In genomic region chr7:91151916-91152315, GRCh38 we compare ENCODE assay signal across 20 cellular contexts.
DNase-seq lines count a peak whose midpoint lies in the region; ATAC-seq and FAIRE-seq lines count a peak whose summit lies in the region.
"Had no signal": no experiment of that assay in that cellular context is flagged by ENCODE, and none has a peak within 500 bp of the region (broad histone marks: within the 10 kb centered on the region; RNA-seq: fewer than 3 reads in every experiment).

No MANE protein-coding gene starts in this region.

- no peak for DNase-seq in activated CD4-positive, alpha-beta T cell treated with anti-CD3 and anti-CD28 coated beads for 36 hours
- no peak for DNase-seq in activated CD4-positive, alpha-beta T cell treated with anti-CD3 and anti-CD28 coated beads for 1 hour
- DNase-seq in RPMI7951 (ENCODE audit: low read depth) (peak; percentile 33), fibroblast of peridontal ligament (ENCODE audit: extremely low read depth) (peak; percentile 66), urothelium cell line (ENCODE audit: low spot score) (no peak), globus pallidus (ENCODE audit: low spot score) (no peak), medulla oblongata (ENCODE audit: extremely low spot score) (no peak)
- DNase-seq: DMS79, Karpas-422, MG63, NCI-H1105, NCI-H146, NCI-H2029, NCI-H2171, NCI-H524 treated with DMSO at 0.1 percent for 48 hours, NCI-H82, Right ventricle myocardium superior had no signal

- H3K27ac Mint-ChIP-seq in activated CD4-positive, alpha-beta T cell treated with anti-CD3 and anti-CD28 coated beads for 36 hours, result no peak overlapping the region
- H3K27ac Mint-ChIP-seq: B cell had no signal

- peak; percentile 33 for ATAC-seq in activated CD4-positive, alpha-beta T cell treated with anti-CD3 and anti-CD28 coated beads for 36 hours

- CTCF ChIA-PET in activated CD4-positive, alpha-beta T cell treated with anti-CD3 and anti-CD28 coated beads for 36 hours (lab: Charles Lee), result interaction anchor here (0.6 to 0.7 kb wide), 2 partner anchors 27 to 604 kb away, joined by 3 read pairs; no protein-coding TSS in a partner anchor

- no peaks in the 10 kb centered on the region for H3K36me3 Mint-ChIP-seq in activated CD4-positive, alpha-beta T cell treated with anti-CD3 and anti-CD28 coated beads for 36 hours (ENCODE audit: low read depth)

- POLR2A ChIA-PET in activated CD4-positive, alpha-beta T cell treated with anti-CD3 and anti-CD28 coated beads for 36 hours (lab: Charles Lee), result no interaction called here

- FAIRE-seq in urothelium cell line (lab: Jason Lieb, UNC), result peak; percentile 62
- FAIRE-seq: A204.1, H54 had no signal

- no peaks in the 10 kb centered on the region for H3K4me1 Mint-ChIP-seq in activated CD4-positive, alpha-beta T cell treated with anti-CD3 and anti-CD28 coated beads for 36 hours
- H3K4me1 Mint-ChIP-seq: B cell had no signal

- H3K9me3 Mint-ChIP-seq in activated CD4-positive, alpha-beta T cell treated with anti-CD3 and anti-CD28 coated beads for 36 hours (ENCODE audit: low read depth), result no peaks in the 10 kb centered on the region

- intact Hi-C loops in activated CD4-positive, alpha-beta T cell treated with anti-CD3 and anti-CD28 coated beads for 36 hours (cut with DNase I, micrococcal nuclease), result no loop called here

- no peak overlapping the region for H3K4me3 Mint-ChIP-seq in activated CD4-positive, alpha-beta T cell treated with anti-CD3 and anti-CD28 coated beads for 36 hours
- H3K4me3 Mint-ChIP-seq: B cell had no signal

- no peaks in the 10 kb centered on the region for H3K27me3 Mint-ChIP-seq in activated CD4-positive, alpha-beta T cell treated with anti-CD3 and anti-CD28 coated beads for 36 hours
- H3K27me3 Mint-ChIP-seq: B cell had no signal

Comparison
In these comparisons a context has a peak if more than half of its experiments do, and no peak if none do; other contexts are left out.
1. DNase-seq: peak in RPMI7951 (single experiment) and fibroblast of peridontal ligament (single experiment); none in activated CD4-positive, alpha-beta T cell treated with anti-CD3 and anti-CD28 coated beads for 36 hours (single experiment), activated CD4-positive, alpha-beta T cell treated with anti-CD3 and anti-CD28 coated beads for 1 hour (single experiment), urothelium cell line (single experiment), globus pallidus (single experiment) and medulla oblongata (single experiment).